In genomic region chr5:68289576-68289975, GRCh38 we compare ENCODE assay signal across 9 cellular contexts.
DNase-seq lines count a peak whose midpoint lies in the region; ATAC-seq and TF ChIP-seq lines count a peak whose summit lies in the region.
"Had no signal": no experiment of that assay in that cellular context is flagged by ENCODE, and none has a peak within 500 bp of the region (broad histone marks: within the 10 kb centered on the region; RNA-seq: fewer than 3 reads in every experiment).

No MANE protein-coding gene starts in this region.

- no peak overlapping the region for H3K4me3 ChIP-seq in colonic mucosa

- no peaks in the 10 kb centered on the region for H3K27me3 ChIP-seq in colonic mucosa

- H3K27me3 Mint-ChIP-seq in stimulated activated naive CD8-positive, alpha-beta T cell treated with anti-CD3 and anti-CD28 coated beads, Interleukin-15, Interleukin-2, amounts not matched to agents 100 ng/mL and 50 ng/mL, for 24 hours = no peaks in the 10 kb centered on the region
- no peaks in the 10 kb centered on the region for H3K27me3 Mint-ChIP-seq in natural killer cell (ENCODE audit: low read depth in 2 of 2)

- TF ChIP-seq CTCF in colonic mucosa (IDR thresholded peaks at IDR 0.05) (no peak), natural killer cell (IDR thresholded peaks at IDR 0.05) (no peak)

- H3K36me3 ChIP-seq in colonic mucosa = no peaks in the 10 kb centered on the region

- H3K4me3 Mint-ChIP-seq in stimulated activated naive CD8-positive, alpha-beta T cell treated with anti-CD3 and anti-CD28 coated beads, Interleukin-15, Interleukin-2, amounts not matched to agents 100 ng/mL and 50 ng/mL, for 24 hours = peak overlapping the region; percentile 86
- peak overlapping the region; percentile 92 for H3K4me3 Mint-ChIP-seq in natural killer cell

- peaks cover 42% of the 10 kb centered on the region for H3K36me3 Mint-ChIP-seq in stimulated activated naive CD8-positive, alpha-beta T cell treated with anti-CD3 and anti-CD28 coated beads, Interleukin-15, Interleukin-2, amounts not matched to agents 100 ng/mL and 50 ng/mL, for 24 hours (ENCODE audit: low read depth)
- peaks cover 21% of the 10 kb centered on the region for H3K36me3 Mint-ChIP-seq in natural killer cell

- peaks cover 10% of the 10 kb centered on the region for H3K4me1 ChIP-seq in colonic mucosa

- H3K4me1 Mint-ChIP-seq in stimulated activated naive CD8-positive, alpha-beta T cell treated with anti-CD3 and anti-CD28 coated beads, Interleukin-15, Interleukin-2, amounts not matched to agents 100 ng/mL and 50 ng/mL, for 24 hours (ENCODE audit: low read depth) = peaks cover 77% of the 10 kb centered on the region
- peaks cover 74 to 77% of the 10 kb centered on the region in 2 donors for H3K4me1 Mint-ChIP-seq in natural killer cell

- no peak overlapping the region for H3K9ac ChIP-seq in colonic mucosa (ENCODE audit: low read depth in 2 of 2, low read length in 2 of 2)

- intact Hi-C loops in colonic mucosa (cut with DNase I) = loop anchor here (5.0 to 10.0 kb wide), 4 partner anchors 95 to 673 kb away; no protein-coding TSS in a partner anchor
- intact Hi-C loops in natural killer cell (cut with micrococcal nuclease) = loop anchor here (2.0 to 10.0 kb wide), 3 partner anchors 27 to 673 kb away; no protein-coding TSS in a partner anchor

- no peak for ATAC-seq in stimulated activated naive CD8-positive, alpha-beta T cell treated with anti-CD3 and anti-CD28 coated beads, Interleukin-15, Interleukin-2, amounts not matched to agents 100 U/mL and 50 U/mL, for 24 hours
- ATAC-seq in natural killer cell = no peak

- no peak overlapping the region for H3K27ac Mint-ChIP-seq in stimulated activated naive CD8-positive, alpha-beta T cell treated with anti-CD3 and anti-CD28 coated beads, Interleukin-15, Interleukin-2, amounts not matched to agents 100 ng/mL and 50 ng/mL, for 24 hours
- peak overlapping the region; percentile 92 for H3K27ac Mint-ChIP-seq in natural killer cell

- H3K9me3 Mint-ChIP-seq in stimulated activated naive CD8-positive, alpha-beta T cell treated with anti-CD3 and anti-CD28 coated beads, Interleukin-15, Interleukin-2, amounts not matched to agents 100 ng/mL and 50 ng/mL, for 24 hours = no peaks in the 10 kb centered on the region
- no peaks in the 10 kb centered on the region for H3K9me3 Mint-ChIP-seq in natural killer cell

- H3K27ac ChIP-seq in colonic mucosa = peak overlapping the region; percentile 93

- H3K9me3 ChIP-seq in colonic mucosa = no peaks in the 10 kb centered on the region

- DNase-seq in stimulated activated naive CD8-positive, alpha-beta T cell treated with anti-CD3 and anti-CD28 coated beads, Interleukin-15, Interleukin-2, amounts not matched to agents 100 U/mL and 50 U/mL, for 24 hours = no peak
- DNase-seq in colonic mucosa = no peak
- no peak for DNase-seq in natural killer cell
- DNase-seq in DMS153 (lab: John Stamatoyannopoulos, UW) = no peak
- DNase-seq in cerebellum (ENCODE audit: low spot score) = no peak
- no peak for DNase-seq in NCI-H128 (lab: John Stamatoyannopoulos, UW; ENCODE audit: unreplicated experiment)
- no peak for DNase-seq in NCI-H345 (lab: John Stamatoyannopoulos, UW)
- DNase-seq: effector memory CD4-positive, alpha-beta T cell had no signal
